In the genomic region with DNA sequence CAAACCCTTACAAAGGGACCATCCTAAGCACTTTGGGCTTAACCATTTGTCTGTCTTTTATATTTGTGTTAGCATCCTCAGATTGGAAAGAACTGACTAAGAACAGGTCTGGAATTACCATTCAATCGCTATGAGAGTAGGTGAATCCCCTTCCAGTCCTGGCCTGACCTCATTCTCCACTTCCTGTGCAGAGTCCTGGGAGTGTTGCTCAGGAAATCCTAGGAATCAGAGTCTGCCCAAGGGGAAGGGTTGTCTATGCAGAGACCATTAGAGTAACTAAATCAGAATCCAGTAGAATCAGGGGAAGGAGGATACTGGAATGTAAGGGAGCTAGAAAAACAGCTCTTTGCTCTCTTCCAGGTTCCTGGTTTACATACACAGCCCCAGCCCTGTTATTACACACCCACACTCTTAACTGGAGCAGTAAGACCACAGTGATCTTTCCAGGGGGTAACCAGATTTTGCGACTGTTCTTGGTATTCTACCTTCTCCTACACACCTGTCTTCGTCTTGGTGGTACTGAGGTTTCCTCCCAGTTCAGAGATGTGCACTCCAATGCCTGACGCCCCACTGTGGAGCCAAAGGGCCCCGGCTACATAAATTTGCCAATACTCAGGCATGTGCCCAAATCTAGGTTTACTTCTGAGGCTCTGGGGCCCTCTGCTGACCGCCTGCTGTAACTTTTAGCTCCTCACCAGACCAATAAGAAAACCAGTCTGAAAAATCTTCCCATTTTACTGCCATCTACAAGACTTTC, we compare ENCODE assay signal across 8 cellular contexts.
DNase-seq lines count a peak whose midpoint lies in the region; ATAC-seq and TF ChIP-seq lines count a peak whose summit lies in the region.

No MANE protein-coding gene starts in this region.

- no peak overlapping the region for H3K14ac ChIP-seq in neuronal stem cell (ENCODE audit: low read length)

- H3K4me1 Mint-ChIP-seq in activated T-helper 2 cell treated with anti-CD3 and anti-CD28 coated beads, Interferon-gamma antibody, Interleukin-2, Interleukin-4, amounts not matched to agents 10 μg/mL and 5 μg/mL and 100 μg/mL, durations not matched to agents 14 hours and 24 hours and 36 hours (ENCODE audit: low read depth): peaks cover 24% of the 10 kb centered on the region

- no peaks in the 10 kb centered on the region for H3K27me3 Mint-ChIP-seq in activated T-helper 2 cell treated with anti-CD3 and anti-CD28 coated beads, Interferon-gamma antibody, Interleukin-2, Interleukin-4, amounts not matched to agents 10 μg/mL and 5 μg/mL and 100 μg/mL, durations not matched to agents 14 hours and 24 hours and 36 hours (ENCODE audit: low read depth)

- H2BK120ac ChIP-seq in neuronal stem cell (ENCODE audit: low read depth, low read length): no peak overlapping the region

- no peak overlapping the region for H3K9ac ChIP-seq in neuronal stem cell (ENCODE audit: low read depth, low read length, poor library complexity)

- H2BK5ac ChIP-seq in neuronal stem cell (ENCODE audit: low read length): no peak overlapping the region

- H2AK5ac ChIP-seq in neuronal stem cell (ENCODE audit: low read depth, low read length): no peak overlapping the region

- no peak overlapping the region for H4K8ac ChIP-seq in neuronal stem cell (ENCODE audit: low read depth, low read length)

- H3K4me1 ChIP-seq in neuronal stem cell (ENCODE audit: control insufficient read depth in 2 of 2, insufficient read depth in 1 of 2, low read depth in 1 of 2, low read length in 2 of 2): peaks cover 13 to 35% of the 10 kb centered on the region in 2 donors

- H4K91ac ChIP-seq in neuronal stem cell (ENCODE audit: low read depth, low read length, poor library complexity): no peak overlapping the region

- peaks cover 4% of the 10 kb centered on the region for H3K36me3 Mint-ChIP-seq in activated T-helper 2 cell treated with anti-CD3 and anti-CD28 coated beads, Interferon-gamma antibody, Interleukin-2, Interleukin-4, amounts not matched to agents 10 μg/mL and 5 μg/mL and 100 μg/mL, durations not matched to agents 14 hours and 24 hours and 36 hours (ENCODE audit: low read depth)

- WGBS in neuronal stem cell (ENCODE audit: extremely low coverage in 2 of 2, insufficient read length in 2 of 2, insufficient replicate concordance in 1 of 2), 2 donors: no CpG with 5 or more reads among the region's 6 CpGs

- no peak overlapping the region for H2BK15ac ChIP-seq in neuronal stem cell (ENCODE audit: low read length)

- H3K4me2 ChIP-seq in neuronal stem cell (ENCODE audit: insufficient read depth, low read length, poor library complexity, severe bottlenecking): no peak overlapping the region

- H3K27ac ChIP-seq in neuronal stem cell (replicated peaks; ENCODE audit: low read length): no peak overlapping the region

- no peaks in the 10 kb centered on the region for H3K9me3 ChIP-seq in neuronal stem cell (replicated peaks in 1 of 2; ENCODE audit: control insufficient read depth in 2 of 2, insufficient read depth in 1 of 2, low read depth in 1 of 2, low read length in 2 of 2)

- no peaks in the 10 kb centered on the region for H3K27me3 ChIP-seq in neuronal stem cell (ENCODE audit: control insufficient read depth in 3 of 3, insufficient read depth in 3 of 3, low read depth in 1 of 3, low read length in 3 of 3)

- no peak overlapping the region for H2BK12ac ChIP-seq in neuronal stem cell (ENCODE audit: low read length)

- no peak overlapping the region for H3K4me3 Mint-ChIP-seq in activated T-helper 2 cell treated with anti-CD3 and anti-CD28 coated beads, Interferon-gamma antibody, Interleukin-2, Interleukin-4, amounts not matched to agents 10 μg/mL and 5 μg/mL and 100 μg/mL, durations not matched to agents 14 hours and 24 hours and 36 hours (ENCODE audit: low read depth)

- intact Hi-C loops in activated T-helper 2 cell treated with anti-CD3 and anti-CD28 coated beads, Interferon-gamma antibody, Interleukin-2, Interleukin-4, amounts not matched to agents 10 μg/mL and 5 μg/mL and 100 μg/mL, durations not matched to agents 14 hours and 24 hours and 36 hours (cut with micrococcal nuclease): no loop called here

- peaks cover 0 to 10% of the 10 kb centered on the region in 2 donors for H3K36me3 ChIP-seq in neuronal stem cell (replicated peaks in 1 of 2; ENCODE audit: control insufficient read depth in 2 of 2, insufficient read depth in 2 of 2, low read length in 2 of 2)

- peak; percentile 88 for DNase-seq in Ammon's horn (ENCODE audit: low spot score)
- peak; percentile 34 for DNase-seq in GM19238 (ENCODE audit: insufficient read length, low spot score)
- peak; percentile 74 for DNase-seq in NCI-H82 (lab: John Stamatoyannopoulos, UW)
- peak; percentile 46 for DNase-seq in activated naive CD4-positive, alpha-beta T cell treated with Interleukin-2 at 50 U/mL for 16 hours
- DNase-seq in foreskin fibroblast: peak; percentile 71 to 89
- DNase-seq in neuronal stem cell (ENCODE audit: low spot score): peak; percentile 54
- no peak for DNase-seq in activated T-helper 2 cell treated with anti-CD3 and anti-CD28 coated beads, Interferon-gamma antibody, Interleukin-2, Interleukin-4, amounts not matched to agents 10 μg/mL and 5 μg/mL and 100 μg/mL, durations not matched to agents 14 hours and 24 hours and 36 hours (ENCODE audit: low spot score)

- H3K4me3 ChIP-seq in foreskin fibroblast (ENCODE audit: low read depth in 1 of 2, low read length in 2 of 2): no peak overlapping the region
- no peak overlapping the region for H3K4me3 ChIP-seq in neuronal stem cell (ENCODE audit: low read length in 2 of 2)

- H3K18ac ChIP-seq in neuronal stem cell (ENCODE audit: low read length): no peak overlapping the region

- H3K23ac ChIP-seq in neuronal stem cell (ENCODE audit: low read depth, low read length, poor library complexity): no peak overlapping the region

- H3K27ac Mint-ChIP-seq in activated T-helper 2 cell treated with anti-CD3 and anti-CD28 coated beads, Interferon-gamma antibody, Interleukin-2, Interleukin-4, amounts not matched to agents 10 μg/mL and 5 μg/mL and 100 μg/mL, durations not matched to agents 14 hours and 24 hours and 36 hours: no peak overlapping the region

- no peaks in the 10 kb centered on the region for H3K79me1 ChIP-seq in neuronal stem cell (ENCODE audit: low read depth, low read length)

- no peak overlapping the region for H2AFZ ChIP-seq in neuronal stem cell (ENCODE audit: low read length)

- no peak for ATAC-seq in HG03095 (IDR thresholded peaks at IDR 0.05; ENCODE audit: unreplicated experiment)

- H3K9me3 Mint-ChIP-seq in activated T-helper 2 cell treated with anti-CD3 and anti-CD28 coated beads, Interferon-gamma antibody, Interleukin-2, Interleukin-4, amounts not matched to agents 10 μg/mL and 5 μg/mL and 100 μg/mL, durations not matched to agents 14 hours and 24 hours and 36 hours: no peaks in the 10 kb centered on the region

- TF ChIP-seq CTCF in foreskin fibroblast (IDR thresholded peaks at IDR 0.05; ENCODE audit: low read depth, low read length): peak; percentile 86

- H3K4ac ChIP-seq in neuronal stem cell (ENCODE audit: low read length): no peak overlapping the region
